In genomic region chr10:107264742-107265141, GRCh38 we compare ENCODE assay signal across 1 cellular context.
TF ChIP-seq lines count a peak whose summit lies in the region.

No MANE protein-coding gene starts in this region.

TF ChIP-seq in GM23338, 12 proteins besides CTCF, POLR2A, EP300 and RAD21 (continued from another document):
- TF ChIP-seq ZNF462 (CRISPR knock-in tag; IDR thresholded peaks at IDR 0.05) = no peak
- no peak for TF ChIP-seq EZH2 (IDR thresholded peaks at IDR 0.05; ENCODE audit: low read depth, unreplicated experiment)
- TF ChIP-seq ZNF114 (CRISPR knock-in tag; IDR thresholded peaks at IDR 0.05) = no peak
- TF ChIP-seq EZH2phosphoT487 (IDR thresholded peaks at IDR 0.05; ENCODE audit: unreplicated experiment) = no peak
